Comparison of ENCODE assay signal across 1 cellular context in the genomic region with DNA sequence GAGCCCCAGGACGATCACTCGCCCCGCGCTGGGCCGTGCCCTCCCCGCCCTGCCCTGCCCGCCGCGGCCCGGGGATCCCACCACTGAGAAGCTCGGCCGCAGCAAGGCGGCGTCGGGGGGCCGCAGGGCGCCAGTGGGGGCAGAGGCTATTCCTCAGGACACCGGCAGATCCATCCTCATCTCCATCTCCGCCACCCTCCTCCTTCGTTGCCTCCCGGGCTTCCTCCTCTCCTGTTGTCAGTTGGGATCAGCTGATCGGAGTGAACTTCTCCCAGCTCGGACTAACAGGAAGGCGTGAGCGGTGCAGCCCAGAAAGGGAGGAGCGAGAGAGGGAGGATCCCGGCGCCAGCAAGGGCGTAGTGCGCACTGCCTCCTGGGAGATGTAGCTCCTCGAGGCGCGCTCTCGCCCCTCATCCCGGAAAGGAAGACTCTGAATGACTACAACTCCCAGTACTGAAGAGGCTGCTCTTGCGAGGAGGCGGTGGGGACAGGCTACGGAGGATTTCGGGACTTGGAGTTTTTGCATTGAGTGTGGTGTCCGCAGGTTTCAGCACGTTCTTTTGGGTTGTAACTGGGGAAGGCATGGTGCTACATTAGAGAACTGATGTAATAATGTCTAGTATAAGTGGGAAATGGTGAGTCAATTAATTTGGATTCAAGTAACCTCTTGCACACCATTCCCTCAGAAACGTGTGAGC.
TF ChIP-seq lines count a peak whose summit lies in the region.

A gene with protein sequence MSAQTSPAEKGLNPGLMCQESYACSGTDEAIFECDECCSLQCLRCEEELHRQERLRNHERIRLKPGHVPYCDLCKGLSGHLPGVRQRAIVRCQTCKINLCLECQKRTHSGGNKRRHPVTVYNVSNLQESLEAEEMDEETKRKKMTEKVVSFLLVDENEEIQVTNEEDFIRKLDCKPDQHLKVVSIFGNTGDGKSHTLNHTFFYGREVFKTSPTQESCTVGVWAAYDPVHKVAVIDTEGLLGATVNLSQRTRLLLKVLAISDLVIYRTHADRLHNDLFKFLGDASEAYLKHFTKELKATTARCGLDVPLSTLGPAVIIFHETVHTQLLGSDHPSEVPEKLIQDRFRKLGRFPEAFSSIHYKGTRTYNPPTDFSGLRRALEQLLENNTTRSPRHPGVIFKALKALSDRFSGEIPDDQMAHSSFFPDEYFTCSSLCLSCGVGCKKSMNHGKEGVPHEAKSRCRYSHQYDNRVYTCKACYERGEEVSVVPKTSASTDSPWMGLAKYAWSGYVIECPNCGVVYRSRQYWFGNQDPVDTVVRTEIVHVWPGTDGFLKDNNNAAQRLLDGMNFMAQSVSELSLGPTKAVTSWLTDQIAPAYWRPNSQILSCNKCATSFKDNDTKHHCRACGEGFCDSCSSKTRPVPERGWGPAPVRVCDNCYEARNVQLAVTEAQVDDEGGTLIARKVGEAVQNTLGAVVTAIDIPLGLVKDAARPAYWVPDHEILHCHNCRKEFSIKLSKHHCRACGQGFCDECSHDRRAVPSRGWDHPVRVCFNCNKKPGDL (minus strand): TSS at position 262 of the 698 bp plus-strand sequence. CDS start 2,598 bp downstream, outside the sequence.

TF ChIP-seq in HepG2, 621 proteins besides CTCF, POLR2A, EP300 and RAD21 (continued from another document and continues in another):
- TF ChIP-seq, protein P1, sequence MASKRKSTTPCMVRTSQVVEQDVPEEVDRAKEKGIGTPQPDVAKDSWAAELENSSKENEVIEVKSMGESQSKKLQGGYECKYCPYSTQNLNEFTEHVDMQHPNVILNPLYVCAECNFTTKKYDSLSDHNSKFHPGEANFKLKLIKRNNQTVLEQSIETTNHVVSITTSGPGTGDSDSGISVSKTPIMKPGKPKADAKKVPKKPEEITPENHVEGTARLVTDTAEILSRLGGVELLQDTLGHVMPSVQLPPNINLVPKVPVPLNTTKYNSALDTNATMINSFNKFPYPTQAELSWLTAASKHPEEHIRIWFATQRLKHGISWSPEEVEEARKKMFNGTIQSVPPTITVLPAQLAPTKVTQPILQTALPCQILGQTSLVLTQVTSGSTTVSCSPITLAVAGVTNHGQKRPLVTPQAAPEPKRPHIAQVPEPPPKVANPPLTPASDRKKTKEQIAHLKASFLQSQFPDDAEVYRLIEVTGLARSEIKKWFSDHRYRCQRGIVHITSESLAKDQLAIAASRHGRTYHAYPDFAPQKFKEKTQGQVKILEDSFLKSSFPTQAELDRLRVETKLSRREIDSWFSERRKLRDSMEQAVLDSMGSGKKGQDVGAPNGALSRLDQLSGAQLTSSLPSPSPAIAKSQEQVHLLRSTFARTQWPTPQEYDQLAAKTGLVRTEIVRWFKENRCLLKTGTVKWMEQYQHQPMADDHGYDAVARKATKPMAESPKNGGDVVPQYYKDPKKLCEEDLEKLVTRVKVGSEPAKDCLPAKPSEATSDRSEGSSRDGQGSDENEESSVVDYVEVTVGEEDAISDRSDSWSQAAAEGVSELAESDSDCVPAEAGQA (IDR thresholded peaks at IDR 0.05; ENCODE audit: low read depth) = no peak
- TF ChIP-seq, protein P1 (CRISPR knock-in tag; IDR thresholded peaks at IDR 0.05; ENCODE audit: borderline replicate concordance) = no peak
- peak; percentile 99 for TF ChIP-seq TGIF2 (CRISPR knock-in tag; IDR thresholded peaks at IDR 0.05)
- TF ChIP-seq ZNF83 (CRISPR knock-in tag; IDR thresholded peaks at IDR 0.05; ENCODE audit: borderline replicate concordance) = no peak
- TF ChIP-seq GLI4 (CRISPR knock-in tag; IDR thresholded peaks at IDR 0.05; ENCODE audit: borderline replicate concordance) = no peak
- TF ChIP-seq, protein P2, sequence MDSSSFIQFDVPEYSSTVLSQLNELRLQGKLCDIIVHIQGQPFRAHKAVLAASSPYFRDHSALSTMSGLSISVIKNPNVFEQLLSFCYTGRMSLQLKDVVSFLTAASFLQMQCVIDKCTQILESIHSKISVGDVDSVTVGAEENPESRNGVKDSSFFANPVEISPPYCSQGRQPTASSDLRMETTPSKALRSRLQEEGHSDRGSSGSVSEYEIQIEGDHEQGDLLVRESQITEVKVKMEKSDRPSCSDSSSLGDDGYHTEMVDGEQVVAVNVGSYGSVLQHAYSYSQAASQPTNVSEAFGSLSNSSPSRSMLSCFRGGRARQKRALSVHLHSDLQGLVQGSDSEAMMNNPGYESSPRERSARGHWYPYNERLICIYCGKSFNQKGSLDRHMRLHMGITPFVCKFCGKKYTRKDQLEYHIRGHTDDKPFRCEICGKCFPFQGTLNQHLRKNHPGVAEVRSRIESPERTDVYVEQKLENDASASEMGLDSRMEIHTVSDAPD (CRISPR knock-in tag; IDR thresholded peaks at IDR 0.05) = no peak
- TF ChIP-seq, protein P3, sequence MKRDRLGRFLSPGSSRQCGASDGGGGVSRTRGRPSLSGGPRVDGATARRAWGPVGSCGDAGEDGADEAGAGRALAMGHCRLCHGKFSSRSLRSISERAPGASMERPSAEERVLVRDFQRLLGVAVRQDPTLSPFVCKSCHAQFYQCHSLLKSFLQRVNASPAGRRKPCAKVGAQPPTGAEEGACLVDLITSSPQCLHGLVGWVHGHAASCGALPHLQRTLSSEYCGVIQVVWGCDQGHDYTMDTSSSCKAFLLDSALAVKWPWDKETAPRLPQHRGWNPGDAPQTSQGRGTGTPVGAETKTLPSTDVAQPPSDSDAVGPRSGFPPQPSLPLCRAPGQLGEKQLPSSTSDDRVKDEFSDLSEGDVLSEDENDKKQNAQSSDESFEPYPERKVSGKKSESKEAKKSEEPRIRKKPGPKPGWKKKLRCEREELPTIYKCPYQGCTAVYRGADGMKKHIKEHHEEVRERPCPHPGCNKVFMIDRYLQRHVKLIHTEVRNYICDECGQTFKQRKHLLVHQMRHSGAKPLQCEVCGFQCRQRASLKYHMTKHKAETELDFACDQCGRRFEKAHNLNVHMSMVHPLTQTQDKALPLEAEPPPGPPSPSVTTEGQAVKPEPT (CRISPR knock-in tag; IDR thresholded peaks at IDR 0.05; ENCODE audit: low read depth) = no peak
- TF ChIP-seq IKZF1 (IDR thresholded peaks at IDR 0.05) = no peak
- no peak for TF ChIP-seq ZNF329 (CRISPR knock-in tag; IDR thresholded peaks at IDR 0.05; ENCODE audit: low read depth)
- no peak for TF ChIP-seq ZNF552 (CRISPR knock-in tag; IDR thresholded peaks at IDR 0.05; ENCODE audit: borderline replicate concordance)
- TF ChIP-seq GABPA (IDR thresholded peaks at IDR 0.05; ENCODE audit: low read depth, low read length) = peak; percentile 52
- peak; percentile 94 for TF ChIP-seq GABPA (CRISPR knock-in tag; IDR thresholded peaks at IDR 0.05; ENCODE audit: low read depth)
- no peak for TF ChIP-seq ZNF816 (CRISPR knock-in tag; IDR thresholded peaks at IDR 0.05; ENCODE audit: borderline replicate concordance)
- TF ChIP-seq JUNB (CRISPR knock-in tag; IDR thresholded peaks at IDR 0.05; ENCODE audit: borderline replicate concordance) = no peak
- no peak for TF ChIP-seq ZNF775 (CRISPR knock-in tag; IDR thresholded peaks at IDR 0.05; ENCODE audit: borderline replicate concordance)
- TF ChIP-seq ZBTB1 (CRISPR knock-in tag; IDR thresholded peaks at IDR 0.05; ENCODE audit: borderline replicate concordance) = no peak
- TF ChIP-seq MZF1 (CRISPR knock-in tag; IDR thresholded peaks at IDR 0.05; ENCODE audit: borderline replicate concordance) = no peak
- TF ChIP-seq, protein P4, sequence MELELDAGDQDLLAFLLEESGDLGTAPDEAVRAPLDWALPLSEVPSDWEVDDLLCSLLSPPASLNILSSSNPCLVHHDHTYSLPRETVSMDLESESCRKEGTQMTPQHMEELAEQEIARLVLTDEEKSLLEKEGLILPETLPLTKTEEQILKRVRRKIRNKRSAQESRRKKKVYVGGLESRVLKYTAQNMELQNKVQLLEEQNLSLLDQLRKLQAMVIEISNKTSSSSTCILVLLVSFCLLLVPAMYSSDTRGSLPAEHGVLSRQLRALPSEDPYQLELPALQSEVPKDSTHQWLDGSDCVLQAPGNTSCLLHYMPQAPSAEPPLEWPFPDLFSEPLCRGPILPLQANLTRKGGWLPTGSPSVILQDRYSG (CRISPR knock-in tag; IDR thresholded peaks at IDR 0.05) = no peak
- no peak for TF ChIP-seq MTF1 (CRISPR knock-in tag; IDR thresholded peaks at IDR 0.05)
- no peak for TF ChIP-seq GTF2F1 (IDR thresholded peaks at IDR 0.05; ENCODE audit: low read length)
- TF ChIP-seq, protein P5, sequence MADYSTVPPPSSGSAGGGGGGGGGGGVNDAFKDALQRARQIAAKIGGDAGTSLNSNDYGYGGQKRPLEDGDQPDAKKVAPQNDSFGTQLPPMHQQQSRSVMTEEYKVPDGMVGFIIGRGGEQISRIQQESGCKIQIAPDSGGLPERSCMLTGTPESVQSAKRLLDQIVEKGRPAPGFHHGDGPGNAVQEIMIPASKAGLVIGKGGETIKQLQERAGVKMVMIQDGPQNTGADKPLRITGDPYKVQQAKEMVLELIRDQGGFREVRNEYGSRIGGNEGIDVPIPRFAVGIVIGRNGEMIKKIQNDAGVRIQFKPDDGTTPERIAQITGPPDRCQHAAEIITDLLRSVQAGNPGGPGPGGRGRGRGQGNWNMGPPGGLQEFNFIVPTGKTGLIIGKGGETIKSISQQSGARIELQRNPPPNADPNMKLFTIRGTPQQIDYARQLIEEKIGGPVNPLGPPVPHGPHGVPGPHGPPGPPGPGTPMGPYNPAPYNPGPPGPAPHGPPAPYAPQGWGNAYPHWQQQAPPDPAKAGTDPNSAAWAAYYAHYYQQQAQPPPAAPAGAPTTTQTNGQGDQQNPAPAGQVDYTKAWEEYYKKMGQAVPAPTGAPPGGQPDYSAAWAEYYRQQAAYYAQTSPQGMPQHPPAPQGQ (CRISPR knock-in tag; IDR thresholded peaks at IDR 0.05; ENCODE audit: borderline replicate concordance) = no peak
- no peak for TF ChIP-seq KDM5A (IDR thresholded peaks at IDR 0.05; ENCODE audit: borderline replicate concordance, low read length)
- TF ChIP-seq, protein P6, sequence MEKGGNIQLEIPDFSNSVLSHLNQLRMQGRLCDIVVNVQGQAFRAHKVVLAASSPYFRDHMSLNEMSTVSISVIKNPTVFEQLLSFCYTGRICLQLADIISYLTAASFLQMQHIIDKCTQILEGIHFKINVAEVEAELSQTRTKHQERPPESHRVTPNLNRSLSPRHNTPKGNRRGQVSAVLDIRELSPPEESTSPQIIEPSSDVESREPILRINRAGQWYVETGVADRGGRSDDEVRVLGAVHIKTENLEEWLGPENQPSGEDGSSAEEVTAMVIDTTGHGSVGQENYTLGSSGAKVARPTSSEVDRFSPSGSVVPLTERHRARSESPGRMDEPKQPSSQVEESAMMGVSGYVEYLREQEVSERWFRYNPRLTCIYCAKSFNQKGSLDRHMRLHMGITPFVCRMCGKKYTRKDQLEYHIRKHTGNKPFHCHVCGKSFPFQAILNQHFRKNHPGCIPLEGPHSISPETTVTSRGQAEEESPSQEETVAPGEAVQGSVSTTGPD (CRISPR knock-in tag; IDR thresholded peaks at IDR 0.05) = no peak
- 0 out of 2 replicates have a peak, but pooled peaks have one; percentile 36 for TF ChIP-seq ZFP1 (CRISPR knock-in tag; IDR thresholded peaks at IDR 0.05)
- no peak for TF ChIP-seq CCAR2 (optimal IDR thresholded peaks at IDR 0.05; ENCODE audit: low read depth, low read length)
- TF ChIP-seq, protein P7, sequence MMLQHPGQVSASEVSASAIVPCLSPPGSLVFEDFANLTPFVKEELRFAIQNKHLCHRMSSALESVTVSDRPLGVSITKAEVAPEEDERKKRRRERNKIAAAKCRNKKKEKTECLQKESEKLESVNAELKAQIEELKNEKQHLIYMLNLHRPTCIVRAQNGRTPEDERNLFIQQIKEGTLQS (CRISPR knock-in tag; IDR thresholded peaks at IDR 0.05) = 0 out of 2 replicates have a peak, but pooled peaks have one; percentile 10
- TF ChIP-seq ZNF737 (CRISPR knock-in tag; IDR thresholded peaks at IDR 0.05; ENCODE audit: borderline replicate concordance) = no peak
- no peak for TF ChIP-seq RFXANK (CRISPR knock-in tag; IDR thresholded peaks at IDR 0.05)
- no peak for TF ChIP-seq PAF1 (CRISPR knock-in tag; IDR thresholded peaks at IDR 0.05)
- TF ChIP-seq ZMYM2 (CRISPR knock-in tag; IDR thresholded peaks at IDR 0.05) = no peak
- peak; percentile 94 for TF ChIP-seq ATF1 (CRISPR knock-in tag; IDR thresholded peaks at IDR 0.05)
